Comparison of ENCODE assay signal across 22 cellular contexts in genomic region chr3:99839613-99840012, GRCh38.
"Had no signal": no experiment of that assay in that cellular context is flagged by ENCODE, and none has a peak within 500 bp of the region (broad histone marks: within the 10 kb centered on the region; RNA-seq: fewer than 3 reads in every experiment).

No MANE protein-coding gene starts in this region.

- H3K4me3 Mint-ChIP-seq: immature natural killer cell; natural killer cell treated with Interleukin-12 subunit alpha and Interleukin-12 subunit beta and Interleukin-15 and Interleukin-18, amount 100 ng/mL, for 72 hours; neural progenitor cell; type B pancreatic cell had no signal

- ATAC-seq: foreskin keratinocyte; left cardiac atrium; lower lobe of right lung; natural killer cell treated with Interleukin-12 subunit alpha and Interleukin-12 subunit beta and Interleukin-15 and Interleukin-18, amount 100 ng/mL, for 72 hours; right cardiac atrium had no signal

- H3K36me3 Mint-ChIP-seq: immature natural killer cell; natural killer cell treated with Interleukin-12 subunit alpha and Interleukin-12 subunit beta and Interleukin-15 and Interleukin-18, amount 100 ng/mL, for 72 hours; neural progenitor cell; type B pancreatic cell had no signal

- H3K9ac ChIP-seq: neural progenitor cell had no signal

- H3K4me3 ChIP-seq: left ventricle myocardium inferior, lower lobe of right lung, neural progenitor cell, ovary, suprapubic skin, thyroid gland had no signal

- H3K27me3 Mint-ChIP-seq: natural killer cell treated with Interleukin-12 subunit alpha and Interleukin-12 subunit beta and Interleukin-15 and Interleukin-18, amount 100 ng/mL, for 72 hours; type B pancreatic cell had no signal

- H3K4me1 ChIP-seq: thyroid gland had no signal

- H3K9me3 Mint-ChIP-seq: immature natural killer cell; natural killer cell treated with Interleukin-12 subunit alpha and Interleukin-12 subunit beta and Interleukin-15 and Interleukin-18, amount 100 ng/mL, for 72 hours; neural progenitor cell; type B pancreatic cell had no signal

- DNase-seq: dermis blood vessel endothelial cell; erythroblast; immature natural killer cell; kidney; left cardiac atrium; left ventricle myocardium inferior; lower lobe of right lung; mesenchymal stem cell; midbrain; nucleus accumbens; ovary; right cardiac atrium; small intestine; stimulated activated CD4-positive, alpha-beta T cell treated with anti-CD3 and anti-CD28 coated beads, Interleukin-12 subunit alpha, Interleukin-12 subunit beta, amount 100 ng/mL, for 4 hours; stimulated activated naive CD4-positive, alpha-beta T cell; thyroid gland had no signal

- H3K4me1 Mint-ChIP-seq: immature natural killer cell, neural progenitor cell had no signal

- H3K27me3 ChIP-seq: foreskin keratinocyte, neural progenitor cell, ovary, suprapubic skin, thyroid gland had no signal

- H3K27ac ChIP-seq: foreskin keratinocyte, left ventricle myocardium inferior, lower lobe of right lung, neural progenitor cell, ovary, suprapubic skin, thyroid gland had no signal

- H2AFZ ChIP-seq: neural progenitor cell had no signal

- H3K4me2 ChIP-seq: neural progenitor cell had no signal

- H3K27ac Mint-ChIP-seq: immature natural killer cell; natural killer cell treated with Interleukin-12 subunit alpha and Interleukin-12 subunit beta and Interleukin-15 and Interleukin-18, amount 100 ng/mL, for 72 hours; neural progenitor cell; type B pancreatic cell had no signal

- H3K9me3 ChIP-seq: left ventricle myocardium inferior, lower lobe of right lung, ovary, suprapubic skin, thyroid gland had no signal

- H3K36me3 ChIP-seq: left ventricle myocardium inferior, lower lobe of right lung, neural progenitor cell, ovary, suprapubic skin, thyroid gland had no signal

- FAIRE-seq: kidney, small intestine, urothelium cell line had no signal
